8 cellular contexts compared by ENCODE assay signal in genomic region chr15:79923515-79924169, GRCh38. TPM values are rescaled to one million over a fixed set of nuclear protein-coding genes. Genes with fewer than 3 reads are reported as not detected.
DNase-seq lines count a peak whose midpoint lies in the region; TF ChIP-seq lines count a peak whose summit lies in the region.

No MANE protein-coding gene starts in this region.

- peaks cover 4% of the 10 kb centered on the region for H3K27me3 Mint-ChIP-seq in nephron progenitor cell (ENCODE audit: low read depth, poor library complexity)
- no peaks in the 10 kb centered on the region for H3K27me3 Mint-ChIP-seq in stimulated activated naive CD8-positive, alpha-beta T cell treated with anti-CD3 and anti-CD28 coated beads, Interleukin-15, Interleukin-2, amounts not matched to agents 100 ng/mL and 50 ng/mL, for 24 hours

- H3K36me3 ChIP-seq in HAP-1 (replicated peaks) (peaks cover 22% of the 10 kb centered on the region), MG63 (peaks cover 33% of the 10 kb centered on the region)

- H3K9me3 ChIP-seq in HAP-1 (peaks cover 31% of the 10 kb centered on the region), MG63 (peaks cover 24% of the 10 kb centered on the region)

- no peak for TF ChIP-seq CTCF in nephron progenitor cell (IDR thresholded peaks at IDR 0.05)

- peak overlapping the region; percentile 100 for H3K4me3 ChIP-seq in HAP-1
- H3K4me3 ChIP-seq in MG63, result peak overlapping the region; percentile 84

- peaks cover 4% of the 10 kb centered on the region for H3K4me1 ChIP-seq in HAP-1

- peaks cover 38% of the 10 kb centered on the region for H3K4me1 Mint-ChIP-seq in nephron progenitor cell
- H3K4me1 Mint-ChIP-seq in stimulated activated naive CD8-positive, alpha-beta T cell treated with anti-CD3 and anti-CD28 coated beads, Interleukin-15, Interleukin-2, amounts not matched to agents 100 ng/mL and 50 ng/mL, for 24 hours (ENCODE audit: low read depth), result peaks cover 25% of the 10 kb centered on the region

- in situ Hi-C loops in G401 (cut with HindIII; ENCODE audit: low sequenced_read_pairs) (no loop called here), HAP-1 (cut with MboI; ENCODE audit: low sequenced_read_pairs) (no loop called here)

- H3K27me3 ChIP-seq in HAP-1 (ENCODE audit: low read depth), result no peaks in the 10 kb centered on the region
- H3K27me3 ChIP-seq in MG63, result no peaks in the 10 kb centered on the region

- peak overlapping the region; percentile 96 for H3K4me3 Mint-ChIP-seq in nephron progenitor cell
- peak overlapping the region; percentile 92 for H3K4me3 Mint-ChIP-seq in stimulated activated naive CD8-positive, alpha-beta T cell treated with anti-CD3 and anti-CD28 coated beads, Interleukin-15, Interleukin-2, amounts not matched to agents 100 ng/mL and 50 ng/mL, for 24 hours

- H3K27ac Mint-ChIP-seq in nephron progenitor cell, result peak overlapping the region; percentile 97
- peak overlapping the region; percentile 92 for H3K27ac Mint-ChIP-seq in stimulated activated naive CD8-positive, alpha-beta T cell treated with anti-CD3 and anti-CD28 coated beads, Interleukin-15, Interleukin-2, amounts not matched to agents 100 ng/mL and 50 ng/mL, for 24 hours

- H3K36me3 Mint-ChIP-seq in nephron progenitor cell (ENCODE audit: low read depth), result peaks cover 62% of the 10 kb centered on the region
- H3K36me3 Mint-ChIP-seq in stimulated activated naive CD8-positive, alpha-beta T cell treated with anti-CD3 and anti-CD28 coated beads, Interleukin-15, Interleukin-2, amounts not matched to agents 100 ng/mL and 50 ng/mL, for 24 hours (ENCODE audit: low read depth), result peaks cover 41% of the 10 kb centered on the region

- H3K9me3 Mint-ChIP-seq in nephron progenitor cell, result peaks cover 60% of the 10 kb centered on the region
- H3K9me3 Mint-ChIP-seq in stimulated activated naive CD8-positive, alpha-beta T cell treated with anti-CD3 and anti-CD28 coated beads, Interleukin-15, Interleukin-2, amounts not matched to agents 100 ng/mL and 50 ng/mL, for 24 hours, result peaks cover 8% of the 10 kb centered on the region

- peak; percentile 96 for DNase-seq in G401 (ENCODE audit: low spot score)
- peak; percentile 99 to 100 for DNase-seq in HAP-1 (ENCODE audit: low spot score in 2 of 2)
- peak; percentile 97 for DNase-seq in MG63
- DNase-seq in SHP77 (lab: John Stamatoyannopoulos, UW), result peak; percentile 93 to 96
- DNase-seq in activated gamma-delta T cell (lab: John Stamatoyannopoulos, UW), result peak; percentile 96
- DNase-seq in fibroblast of the conjunctiva (ENCODE audit: low read depth), result peak; percentile 93
- peak; percentile 99 for DNase-seq in nephron progenitor cell

RNA-seq across cellular contexts. Expression of gene MTHFS, which starts 26.8 kb away (rescaled TPM):
- 83.6 and 92.9 TPM in 2 replicates for total RNA-seq in G401 (2014; rRNA removed; shearing (Covaris generic))
- 72.8 and 225 TPM in 2 replicates for total RNA-seq in MG63 (2014; rRNA removed; shearing (Covaris generic); ENCODE audit: low replicate concordance)

RNA-seq across cellular contexts. Expression of gene BCL2A1, which starts 47.4 kb away (rescaled TPM):
- not detected in 2 replicates for total RNA-seq in G401 (2014; rRNA removed; shearing (Covaris generic))
- total RNA-seq in MG63 (2014; rRNA removed; shearing (Covaris generic); ENCODE audit: low replicate concordance), result 6.0 TPM in 1 of 2 replicates, not detected in the other

Comparison
In these comparisons a context has a peak if more than half of its experiments do, and no peak if none do; other contexts are left out.
1. Peak in every context shown above with its lines: DNase-seq and H3K4me3 ChIP-seq.